Comparison of ENCODE assay signal across 25 cellular contexts in the genomic region with DNA sequence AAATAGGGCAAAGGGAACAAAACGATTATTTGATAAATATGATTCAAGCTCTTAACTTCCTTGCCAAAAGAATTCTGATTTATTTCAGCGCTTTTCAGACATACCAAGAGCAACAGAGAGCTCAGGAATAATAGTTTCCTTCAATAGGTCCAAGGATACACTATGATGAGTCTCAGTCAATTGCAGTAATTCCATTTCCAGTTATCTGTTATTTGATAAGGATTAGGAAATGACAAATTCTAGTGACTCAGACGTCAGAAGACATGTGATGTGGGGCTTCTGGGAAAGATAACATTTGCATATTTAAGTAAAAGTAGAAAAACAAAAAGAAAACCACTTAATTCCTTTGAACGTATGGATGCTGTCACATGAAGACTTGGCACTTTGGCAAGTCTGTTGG.
DNase-seq lines count a peak whose midpoint lies in the region; ATAC-seq, FAIRE-seq and TF ChIP-seq lines count a peak whose summit lies in the region.
"Had no signal": no experiment of that assay in that cellular context is flagged by ENCODE, and none has a peak within 500 bp of the region (broad histone marks: within the 10 kb centered on the region; RNA-seq: fewer than 3 reads in every experiment).

No MANE protein-coding gene starts in this region.

- H3K79me2 ChIP-seq in endothelial cell of umbilical vein (ENCODE audit: control insufficient read depth, insufficient read depth, low read length): no peaks in the 10 kb centered on the region
- H3K79me2 ChIP-seq in smooth muscle cell (ENCODE audit: low read depth): no peaks in the 10 kb centered on the region

- WGBS in smooth muscle cell (ENCODE audit: low lambda C conversion rate): 46% methylated on average over 4 of the region's 4 CpGs

- POLR2A ChIA-PET in endothelial cell of umbilical vein (lab: Charles Lee): no interaction called here

- no peak for ATAC-seq in HG03571 (IDR thresholded peaks at IDR 0.05; ENCODE audit: unreplicated experiment)
- no peak for ATAC-seq in HG02623 (IDR thresholded peaks at IDR 0.05; ENCODE audit: unreplicated experiment)
- ATAC-seq in GM19324 (IDR thresholded peaks at IDR 0.05; ENCODE audit: low FRiP score, unreplicated experiment): no peak

- CTCF ChIA-PET in endothelial cell of umbilical vein (lab: Charles Lee): interaction anchor here (0.9 kb wide), 1 partner anchor 266 kb away, joined by 3 read pairs; no protein-coding TSS in a partner anchor

- no peaks in the 10 kb centered on the region for H3K36me3 ChIP-seq in brain microvascular endothelial cell (replicated peaks)
- no peaks in the 10 kb centered on the region for H3K36me3 ChIP-seq in endothelial cell of umbilical vein (ENCODE audit: control insufficient read depth in 2 of 2, extremely low read depth in 1 of 2, insufficient read depth in 2 of 2, low read length in 2 of 2)
- H3K36me3 ChIP-seq in smooth muscle cell (ENCODE audit: low read depth): no peaks in the 10 kb centered on the region
- H3K36me3 ChIP-seq: BE2C; BLaER1 treated with 17β-estradiol and CSF1 and Interleukin-3, amounts not matched to agents 10 nM and 100 nM; HAP-1 had no signal

- DNase-seq in NCI-H226: peak; percentile 18
- DNase-seq in brain microvascular endothelial cell: peak; percentile 21
- peak; percentile 9 for DNase-seq in endothelial cell of umbilical vein (ENCODE audit: low read depth, low spot score)
- DNase-seq in smooth muscle cell (lab: John Stamatoyannopoulos, UW; ENCODE audit: unreplicated experiment): no peak
- DNase-seq in stimulated activated CD4-positive, alpha-beta T cell treated with anti-CD3 and anti-CD28 coated beads, Interleukin-12 subunit alpha, Interleukin-12 subunit beta, amount 100 ng/mL, for 4 hours: no peak
- DNase-seq: ACHN; AML-193; BE2C; CD4-positive, alpha-beta T cell; CD8-positive, alpha-beta memory T cell; DMS 273 treated with DMSO at 0.1 percent for 48 hours; DMS79; GF-D8; GOT3; HFFc6 had no signal

- H3K4me3 ChIP-seq in brain microvascular endothelial cell (ENCODE audit: low read depth, low read length): no peak overlapping the region
- H3K4me3 ChIP-seq in endothelial cell of umbilical vein (replicated peaks in 1 of 3; ENCODE audit: insufficient read depth in 1 of 3, low read depth in 1 of 3, low read length in 3 of 3): no peak overlapping the region
- H3K4me3 ChIP-seq in smooth muscle cell: no peak overlapping the region
- H3K4me3 ChIP-seq: BLaER1 treated with 17β-estradiol and CSF1 and Interleukin-3, amounts not matched to agents 10 nM and 100 nM; HAP-1 had no signal

- H3K27me3 ChIP-seq in brain microvascular endothelial cell (replicated peaks) (no peaks in the 10 kb centered on the region), endothelial cell of umbilical vein (ENCODE audit: control insufficient read depth in 2 of 2, insufficient read depth in 2 of 2, low read length in 2 of 2) (no peaks in the 10 kb centered on the region), smooth muscle cell (ENCODE audit: low read depth) (no peaks in the 10 kb centered on the region)
- H3K27me3 ChIP-seq: BE2C; BLaER1 treated with 17β-estradiol and CSF1 and Interleukin-3, amounts not matched to agents 10 nM and 100 nM had no signal

- intact Hi-C loops in endothelial cell of umbilical vein (cut with micrococcal nuclease): no loop called here

- peaks cover 12% of the 10 kb centered on the region for H3K4me1 ChIP-seq in endothelial cell of umbilical vein (ENCODE audit: control insufficient read depth, extremely low read depth, insufficient read depth, low read length)
- H3K4me1 ChIP-seq in smooth muscle cell (ENCODE audit: low read depth): no peaks in the 10 kb centered on the region
- H3K4me1 ChIP-seq: HAP-1 had no signal

- no peak for TF ChIP-seq POLR2A in endothelial cell of umbilical vein (IDR thresholded peaks at IDR 0.05; ENCODE audit: low read depth, low read length)

- H3K9me3 ChIP-seq in endothelial cell of umbilical vein (replicated peaks; ENCODE audit: control insufficient read depth, insufficient read depth, low read length) (no peaks in the 10 kb centered on the region), smooth muscle cell (replicated peaks; ENCODE audit: low read depth) (no peaks in the 10 kb centered on the region)
- H3K9me3 ChIP-seq: BE2C; BLaER1 treated with 17β-estradiol and CSF1 and Interleukin-3, amounts not matched to agents 10 nM and 100 nM; HAP-1 had no signal

- H2AFZ ChIP-seq in endothelial cell of umbilical vein (ENCODE audit: low read depth, low read length): no peak overlapping the region
- no peak overlapping the region for H2AFZ ChIP-seq in smooth muscle cell (ENCODE audit: low read depth)

- H3K4me2 ChIP-seq in endothelial cell of umbilical vein (ENCODE audit: insufficient read depth, low read length) (no peak overlapping the region), smooth muscle cell (no peak overlapping the region)
- H3K4me2 ChIP-seq: BLaER1 treated with 17β-estradiol and CSF1 and Interleukin-3, amounts not matched to agents 10 nM and 100 nM had no signal

- H4K20me1 ChIP-seq in endothelial cell of umbilical vein (replicated peaks; ENCODE audit: control insufficient read depth, extremely low read depth, insufficient read depth, low read length) (no peaks in the 10 kb centered on the region), smooth muscle cell (ENCODE audit: low read depth) (no peaks in the 10 kb centered on the region)
- H4K20me1 ChIP-seq: BLaER1 treated with 17β-estradiol and CSF1 and Interleukin-3, amounts not matched to agents 10 nM and 100 nM had no signal

- H3F3A ChIP-seq in smooth muscle cell (ENCODE audit: low read depth): no peaks in the 10 kb centered on the region

- TF ChIP-seq CTCF in brain microvascular endothelial cell (IDR thresholded peaks at IDR 0.05; ENCODE audit: low read depth, low read length, missing control alignments): no peak
- TF ChIP-seq CTCF in endothelial cell of umbilical vein (IDR thresholded peaks at IDR 0.05; ENCODE audit: extremely low read depth in 1 of 2, insufficient read depth in 1 of 2, low read depth in 1 of 2, low read length in 2 of 2): no peak
- TF ChIP-seq CTCF in smooth muscle cell (IDR thresholded peaks at IDR 0.05; ENCODE audit: borderline replicate concordance, insufficient read depth, poor library complexity, severe bottlenecking): no peak

- no peak overlapping the region for H3K27ac ChIP-seq in brain microvascular endothelial cell
- no peak overlapping the region for H3K27ac ChIP-seq in endothelial cell of umbilical vein (ENCODE audit: insufficient read depth, low read depth, low read length)
- H3K27ac ChIP-seq in smooth muscle cell (ENCODE audit: low read depth): peak overlapping the region; percentile 83

- in situ Hi-C loops in brain microvascular endothelial cell (cut with HindIII; ENCODE audit: low pct_ligation_motif_present, low sequenced_read_pairs): no loop called here

- no peak for FAIRE-seq in endothelial cell of umbilical vein (lab: Jason Lieb, UNC)
- FAIRE-seq: A204.1, D721Med, GM12891, GM18507, H54 had no signal

- H3K9ac ChIP-seq in endothelial cell of umbilical vein (replicated peaks; ENCODE audit: extremely low read depth, insufficient read depth, low read length) (no peak overlapping the region), smooth muscle cell (ENCODE audit: low read depth) (no peak overlapping the region)
- H3K9ac ChIP-seq: BLaER1 treated with 17β-estradiol and CSF1 and Interleukin-3, amounts not matched to agents 10 nM and 100 nM had no signal

- no peaks in the 10 kb centered on the region for H3K9me1 ChIP-seq in endothelial cell of umbilical vein (replicated peaks; ENCODE audit: control insufficient read depth, extremely low read depth, insufficient read depth, low read length)

- dilution Hi-C loops in endothelial cell of umbilical vein (cut with MboI; ENCODE audit: extremely low pct_ligation_motif_present, low sequenced_read_pairs): no loop called here

- BruUV-seq in endothelial cell of umbilical vein (replicated peaks; lab: Mats Ljungman, UMichigan): no TSS peak

TF ChIP-seq in endothelial cell of umbilical vein, 7 proteins besides CTCF, POLR2A, EP300 and RAD21:
- TF ChIP-seq FOS (IDR thresholded peaks at IDR 0.05; ENCODE audit: borderline replicate concordance, insufficient read depth, low read length) (peak; percentile 15), GATA2 (IDR thresholded peaks at IDR 0.05; ENCODE audit: insufficient read depth, insufficient read length, low read depth, low read length) (no peak)

Comparison
In these comparisons a context has a peak if more than half of its experiments do, and no peak if none do; other contexts are left out.
1. DNase-seq: peak in NCI-H226 (single experiment), brain microvascular endothelial cell (single experiment) and endothelial cell of umbilical vein (single experiment); none in smooth muscle cell (single experiment) and stimulated activated CD4-positive, alpha-beta T cell treated with anti-CD3 and anti-CD28 coated beads, Interleukin-12 subunit alpha, Interleukin-12 subunit beta, amount 100 ng/mL, for 4 hours (single experiment).